8 cellular contexts compared by ENCODE assay signal in the genomic region with DNA sequence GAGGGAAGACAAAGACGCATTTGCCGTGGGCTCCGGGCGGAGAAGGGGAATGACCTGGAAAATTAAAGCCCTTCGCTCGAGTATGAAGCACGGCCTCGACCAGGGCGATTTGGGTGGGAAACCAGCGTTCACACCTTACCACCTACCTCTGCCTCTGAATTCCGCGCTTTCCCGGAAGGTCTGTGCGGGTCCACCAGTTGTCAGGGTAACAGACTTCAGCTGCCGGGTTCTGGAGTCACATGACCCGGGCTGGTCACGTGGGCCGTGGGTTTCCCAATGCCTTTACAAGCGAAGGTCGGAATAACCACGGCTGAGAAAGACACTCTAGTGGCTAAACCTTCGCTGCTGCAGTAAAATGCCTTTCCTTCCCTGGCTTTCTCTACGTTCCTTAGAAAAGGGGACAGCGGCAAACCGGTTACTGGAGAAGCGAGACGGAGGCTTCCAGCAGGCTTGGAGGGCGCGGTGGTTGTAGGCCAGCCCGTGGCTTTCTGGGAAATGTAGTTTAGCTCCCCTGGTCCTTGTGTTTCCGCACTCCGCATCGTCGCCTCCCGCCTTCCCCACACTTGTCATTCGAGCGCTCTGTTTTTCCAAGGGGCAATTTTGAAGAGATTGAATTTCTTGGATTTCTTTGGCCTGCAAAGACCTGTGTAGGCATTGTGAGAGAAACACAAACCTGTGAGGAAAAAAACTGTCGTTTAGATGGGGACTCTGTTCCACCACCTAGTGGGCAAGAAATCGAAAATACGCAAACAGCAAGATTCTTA. TPM values are rescaled to one million over a fixed set of nuclear protein-coding genes. Genes with fewer than 3 reads are reported as not detected.
DNase-seq lines count a peak whose midpoint lies in the region; TF ChIP-seq lines count a peak whose summit lies in the region.

A gene with protein sequence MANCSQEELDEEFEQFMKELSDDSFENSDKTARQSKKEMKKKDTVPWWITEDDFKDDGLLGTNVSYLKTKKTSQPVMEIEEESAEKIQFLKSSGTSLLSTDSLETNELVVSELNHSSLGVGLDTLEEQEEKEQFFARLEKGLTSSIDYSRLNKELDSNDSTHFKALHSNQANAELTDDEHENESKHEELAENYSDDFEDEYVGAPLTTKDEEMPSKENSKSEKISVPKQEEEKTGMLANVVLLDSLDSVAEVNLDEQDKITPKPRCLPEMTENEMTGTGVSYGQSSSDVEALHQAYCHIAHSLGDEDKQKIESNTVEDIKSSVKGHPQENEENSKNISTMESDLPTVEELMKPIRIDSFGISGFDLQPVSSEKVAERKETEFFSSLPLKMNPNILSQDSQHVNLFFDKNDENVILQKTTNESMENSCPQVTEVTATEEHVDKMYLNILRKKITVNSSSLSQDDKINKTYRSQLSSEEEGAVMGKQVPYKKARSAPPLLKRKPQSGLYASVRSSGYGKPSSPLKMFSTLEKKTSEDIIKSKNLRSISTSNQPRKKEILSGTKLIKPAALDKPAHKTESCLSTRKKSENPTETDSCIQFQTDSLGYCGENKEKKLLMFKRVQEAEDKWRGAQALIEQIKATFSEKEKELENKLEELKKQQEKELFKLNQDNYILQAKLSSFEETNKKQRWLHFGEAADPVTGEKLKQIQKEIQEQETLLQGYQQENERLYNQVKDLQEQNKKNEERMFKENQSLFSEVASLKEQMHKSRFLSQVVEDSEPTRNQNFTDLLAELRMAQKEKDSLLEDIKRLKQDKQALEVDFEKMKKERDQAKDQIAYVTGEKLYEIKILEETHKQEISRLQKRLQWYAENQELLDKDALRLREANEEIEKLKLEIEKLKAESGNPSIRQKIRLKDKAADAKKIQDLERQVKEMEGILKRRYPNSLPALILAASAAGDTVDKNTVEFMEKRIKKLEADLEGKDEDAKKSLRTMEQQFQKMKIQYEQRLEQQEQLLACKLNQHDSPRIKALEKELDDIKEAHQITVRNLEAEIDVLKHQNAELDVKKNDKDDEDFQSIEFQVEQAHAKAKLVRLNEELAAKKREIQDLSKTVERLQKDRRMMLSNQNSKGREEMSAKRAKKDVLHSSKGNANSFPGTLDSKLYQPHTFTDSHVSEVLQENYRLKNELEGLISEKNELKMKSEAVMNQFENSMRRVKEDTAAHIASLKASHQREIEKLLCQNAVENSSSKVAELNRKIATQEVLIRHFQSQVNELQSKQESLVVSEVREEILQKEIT (N-terminal part only) (minus strand): TSS at position 210 of the 764 bp plus-strand sequence. CDS start 1,250 bp downstream, outside the sequence.

- H3K4me2 ChIP-seq in MM.1S (ENCODE audit: low read depth, low read length): peak within 1 kb of the TSS; percentile 85

- TF ChIP-seq CTCF in MM.1S (IDR thresholded peaks at IDR 0.05; ENCODE audit: low read length) (peak; percentile 69), suprapubic skin (IDR thresholded peaks at IDR 0.05) (peak in 1 of 2 donors; percentile 54)

- H2AFZ ChIP-seq in MM.1S (ENCODE audit: low read length): peak within 1 kb of the TSS; percentile 98

- TF ChIP-seq POLR2A in suprapubic skin (IDR thresholded peaks at IDR 0.05): no peak

- peak within 1 kb of the TSS; percentile 65 for H3K9ac ChIP-seq in MM.1S (ENCODE audit: low read length)

- TF ChIP-seq EP300 in suprapubic skin (IDR thresholded peaks at IDR 0.05): no peak

- H3K27ac ChIP-seq in MM.1S (ENCODE audit: low read length) (no peak within 1 kb of the TSS), suprapubic skin (peak within 1 kb of the TSS; percentile 88)

- H4K20me1 ChIP-seq in MM.1S (ENCODE audit: insufficient read depth, low read length): no peaks in the 10 kb centered on the region

- DNase-seq in GF-D8 (lab: John Stamatoyannopoulos, UW): peak; percentile 58
- DNase-seq in HCEC 1CT: peak; percentile 78
- peak; percentile 88 for DNase-seq in MM.1S
- DNase-seq in SIG-M5 (lab: John Stamatoyannopoulos, UW): peak; percentile 27
- peak; percentile 89 for DNase-seq in activated naive CD4-positive, alpha-beta T cell treated with Interleukin-2 at 50 U/mL for 16 hours
- DNase-seq in globus pallidus (ENCODE audit: low spot score): peak; percentile 95
- peak; percentile 61 to 100 (median 94) for DNase-seq in nucleus accumbens (lab: John Stamatoyannopoulos, UW)
- peak; percentile 96 for DNase-seq in suprapubic skin (ENCODE audit: low spot score in 2 of 2)

- no peaks in the 10 kb centered on the region for H3F3A ChIP-seq in MM.1S (ENCODE audit: insufficient read depth, low read length)

- H3K27me3 ChIP-seq in MM.1S (replicated peaks; ENCODE audit: insufficient read depth, low read length): no peaks in the 10 kb centered on the region
- peaks cover 3% of the 10 kb centered on the region for H3K27me3 ChIP-seq in suprapubic skin

- 0 out of 2 replicates have a peak, but pooled peaks cover 4% of the 10 kb centered on the region for H3K4me1 ChIP-seq in MM.1S (ENCODE audit: low read length)
- H3K4me1 ChIP-seq in suprapubic skin: peaks cover 22% of the 10 kb centered on the region

- H3K79me2 ChIP-seq in MM.1S (ENCODE audit: low read length): no peaks in the 10 kb centered on the region

- WGBS in suprapubic skin: under 1% methylated on average over 38 of the region's 40 CpGs

- H3K4me3 ChIP-seq in MM.1S (ENCODE audit: low read length) (peak within 1 kb of the TSS; percentile 90), suprapubic skin (peak within 1 kb of the TSS; percentile 77)

- no peaks in the 10 kb centered on the region for H3K36me3 ChIP-seq in MM.1S (replicated peaks; ENCODE audit: insufficient read depth, low read length)
- no peaks in the 10 kb centered on the region for H3K36me3 ChIP-seq in suprapubic skin

- no peaks in the 10 kb centered on the region for H3K9me2 ChIP-seq in MM.1S (replicated peaks; ENCODE audit: insufficient read depth, low read length)

- H3K9me3 ChIP-seq in MM.1S (replicated peaks; ENCODE audit: insufficient read depth, low read length) (no peaks in the 10 kb centered on the region), suprapubic skin (no peaks in the 10 kb centered on the region)

RNA-seq across cellular contexts. Expression of the gene that starts here (rescaled TPM):
- 1 to 10 TPM; 2.0 to 9.6 (median 6.4) TPM for total RNA-seq in suprapubic skin

Comparison
In these comparisons a context has a peak if more than half of its experiments do, and no peak if none do; other contexts are left out.
1. DNase-seq: peak in every context shown above with its lines; median percentile 96 in suprapubic skin; 95 in globus pallidus; 94 in nucleus accumbens; 89 in activated naive CD4-positive, alpha-beta T cell treated with Interleukin-2 at 50 U/mL for 16 hours; 88 in MM.1S; 78 in HCEC 1CT; 58 in GF-D8; 27 in SIG-M5.